In genomic region chr16:49483651-49484451, GRCh38 we compare ENCODE assay signal across 12 cellular contexts.
DNase-seq lines count a peak whose midpoint lies in the region; ATAC-seq and TF ChIP-seq lines count a peak whose summit lies in the region.
"Had no signal": no experiment of that assay in that cellular context is flagged by ENCODE, and none has a peak within 500 bp of the region (broad histone marks: within the 10 kb centered on the region; RNA-seq: fewer than 3 reads in every experiment).

No MANE protein-coding gene starts in this region.

- DNase-seq in BE2C (no peak), Karpas-422 (no peak), glutamatergic neuron (peak; percentile 9), posterior vena cava (ENCODE audit: low spot score) (peak; percentile 73), T-helper 17 cell (no peak), GM23248 (no peak)
- DNase-seq in T-helper 2 cell treated with Interferon-gamma antibody and Interleukin-4, amounts not matched to agents 5 μg/mL and 100 μg/mL, for 36 hours (ENCODE audit: low spot score), result no peak
- DNase-seq: effector CD8-positive, alpha-beta T cell; SHP77 treated with DMSO at 0.1 percent for 48 hours; WERI-Rb-1 had no signal

- H3K27me3 Mint-ChIP-seq in glutamatergic neuron (ENCODE audit: unreplicated experiment), result peaks cover under 1% of the 10 kb centered on the region
- peaks cover 13% of the 10 kb centered on the region for H3K27me3 Mint-ChIP-seq in T-helper 17 cell
- H3K27me3 Mint-ChIP-seq in T-helper 2 cell treated with Interferon-gamma antibody and Interleukin-4, amounts not matched to agents 5 μg/mL and 100 μg/mL, for 36 hours (ENCODE audit: low read depth), result peaks cover 25% of the 10 kb centered on the region

- H3K4me1 ChIP-seq in BE2C, result no peaks in the 10 kb centered on the region
- H3K4me1 ChIP-seq in Karpas-422 (ENCODE audit: low read length), result peaks cover 14% of the 10 kb centered on the region
- no peaks in the 10 kb centered on the region for H3K4me1 ChIP-seq in GM23248 (ENCODE audit: insufficient read depth)

- in situ Hi-C loops in GM23248 (cut with MboI), result no loop called here

- H2AFZ ChIP-seq in Karpas-422 (ENCODE audit: low read length) (no peak overlapping the region), GM23248 (no peak overlapping the region)

- H3K9me2 ChIP-seq in Karpas-422 (replicated peaks; ENCODE audit: insufficient read depth, low read length) (no peaks in the 10 kb centered on the region), GM23248 (ENCODE audit: insufficient read depth) (no peaks in the 10 kb centered on the region)

- H4K20me1 ChIP-seq in Karpas-422 (ENCODE audit: insufficient read depth, low read depth, low read length) (no peaks in the 10 kb centered on the region), GM23248 (ENCODE audit: insufficient read depth) (no peaks in the 10 kb centered on the region)

- no peaks in the 10 kb centered on the region for H3K9me3 ChIP-seq in BE2C
- H3K9me3 ChIP-seq in Karpas-422 (ENCODE audit: low read length), result no peaks in the 10 kb centered on the region
- no peaks in the 10 kb centered on the region for H3K9me3 ChIP-seq in T-helper 17 cell (ENCODE audit: control insufficient read depth, low read length, poor library complexity, severe bottlenecking)
- no peaks in the 10 kb centered on the region for H3K9me3 ChIP-seq in GM23248 (ENCODE audit: low read depth)
- H3K9me3 ChIP-seq: gastroesophageal sphincter had no signal

- H3K4me1 Mint-ChIP-seq in glutamatergic neuron (ENCODE audit: low read depth, unreplicated experiment) (no peaks in the 10 kb centered on the region), T-helper 17 cell (no peaks in the 10 kb centered on the region)
- H3K4me1 Mint-ChIP-seq in T-helper 2 cell treated with Interferon-gamma antibody and Interleukin-4, amounts not matched to agents 5 μg/mL and 100 μg/mL, for 36 hours (ENCODE audit: low read depth), result no peaks in the 10 kb centered on the region

- H3K27ac Mint-ChIP-seq in glutamatergic neuron (ENCODE audit: unreplicated experiment), result no peak overlapping the region
- H3K27ac Mint-ChIP-seq in T-helper 17 cell, result no peak overlapping the region
- H3K27ac Mint-ChIP-seq in T-helper 2 cell treated with Interferon-gamma antibody and Interleukin-4, amounts not matched to agents 5 μg/mL and 100 μg/mL, for 36 hours, result no peak overlapping the region

- no peak for TF ChIP-seq CTCF in BE2C (IDR thresholded peaks at IDR 0.05; ENCODE audit: low read depth, low read length)
- no peak for TF ChIP-seq CTCF in glutamatergic neuron (IDR thresholded peaks at IDR 0.05; ENCODE audit: partially characterized antibody, unreplicated experiment)

- peaks cover 5% of the 10 kb centered on the region for H3K9me3 Mint-ChIP-seq in glutamatergic neuron (ENCODE audit: unreplicated experiment)
- H3K9me3 Mint-ChIP-seq in T-helper 2 cell treated with Interferon-gamma antibody and Interleukin-4, amounts not matched to agents 5 μg/mL and 100 μg/mL, for 36 hours, result no peaks in the 10 kb centered on the region

- H3K36me3 ChIP-seq in BE2C (no peaks in the 10 kb centered on the region), Karpas-422 (ENCODE audit: insufficient read depth, low read length) (no peaks in the 10 kb centered on the region), GM23248 (ENCODE audit: low read depth) (no peaks in the 10 kb centered on the region)
- H3K36me3 ChIP-seq: gastroesophageal sphincter, WERI-Rb-1 had no signal

- ATAC-seq in T-helper 17 cell (no peak), HG03159 (IDR thresholded peaks at IDR 0.05; ENCODE audit: unreplicated experiment) (no peak)

- peak overlapping the region; percentile 46 for H3K4me3 ChIP-seq in BE2C (ENCODE audit: low read depth, low read length)
- H3K4me3 ChIP-seq in Karpas-422 (ENCODE audit: low read length), result no peak overlapping the region
- H3K4me3 ChIP-seq in GM23248, result no peak overlapping the region

- H3K79me2 ChIP-seq in Karpas-422 (ENCODE audit: low read length), result no peaks in the 10 kb centered on the region
- no peaks in the 10 kb centered on the region for H3K79me2 ChIP-seq in GM23248 (ENCODE audit: insufficient read depth)

- H3K4me2 ChIP-seq in Karpas-422 (ENCODE audit: low read depth, low read length, poor library complexity, severe bottlenecking) (peak overlapping the region; percentile 17), GM23248 (ENCODE audit: unreplicated experiment) (no peak overlapping the region)

- H3K9ac ChIP-seq in Karpas-422 (ENCODE audit: low read length) (no peak overlapping the region), GM23248 (no peak overlapping the region)

- H3K27ac ChIP-seq in Karpas-422 (ENCODE audit: low read length) (no peak overlapping the region), GM23248 (no peak overlapping the region)
- H3K27ac ChIP-seq: WERI-Rb-1 had no signal

- H3F3A ChIP-seq in GM23248 (ENCODE audit: insufficient read depth), result no peaks in the 10 kb centered on the region

- H3K4me3 Mint-ChIP-seq in glutamatergic neuron (ENCODE audit: unreplicated experiment) (no peak overlapping the region), T-helper 17 cell (no peak overlapping the region)
- H3K4me3 Mint-ChIP-seq in T-helper 2 cell treated with Interferon-gamma antibody and Interleukin-4, amounts not matched to agents 5 μg/mL and 100 μg/mL, for 36 hours, result no peak overlapping the region

- intact Hi-C loops in posterior vena cava (cut with DNase I), result no loop called here

- H3K36me3 Mint-ChIP-seq in glutamatergic neuron (ENCODE audit: unreplicated experiment) (no peaks in the 10 kb centered on the region), T-helper 17 cell (ENCODE audit: low read depth) (peaks cover 2% of the 10 kb centered on the region)
- H3K36me3 Mint-ChIP-seq in T-helper 2 cell treated with Interferon-gamma antibody and Interleukin-4, amounts not matched to agents 5 μg/mL and 100 μg/mL, for 36 hours (ENCODE audit: low read depth), result no peaks in the 10 kb centered on the region

- H3K27me3 ChIP-seq in BE2C (no peaks in the 10 kb centered on the region), Karpas-422 (ENCODE audit: low read length) (no peaks in the 10 kb centered on the region), GM23248 (replicated peaks; ENCODE audit: insufficient read depth) (peaks cover 18% of the 10 kb centered on the region; the same call in 1 of the 2 replicates)
- H3K27me3 ChIP-seq: gastroesophageal sphincter had no signal

- 38 to 41% methylated on average over 21 to 22 of the region's 22 CpGs for WGBS in GM23248 (ENCODE audit: low coverage in 1 of 2, low lambda C conversion rate in 2 of 2, missing lambda C conversion rate in 2 of 2), 2 experiments

Comparison
In these comparisons a context has a peak if more than half of its experiments do, and no peak if none do; other contexts are left out.
1. DNase-seq: peak in glutamatergic neuron (single experiment) and posterior vena cava (single experiment); none in BE2C (single experiment), Karpas-422 (single experiment), T-helper 17 cell (0 of 3), T-helper 2 cell treated with Interferon-gamma antibody and Interleukin-4, amounts not matched to agents 5 μg/mL and 100 μg/mL, for 36 hours (single experiment) and GM23248 (single experiment).